In genomic region chr2:152126664-152127063, GRCh38 we compare ENCODE assay signal across 16 cellular contexts. TPM values are rescaled to one million over a fixed set of nuclear protein-coding genes. Genes with fewer than 3 reads are reported as not detected.
DNase-seq lines count a peak whose midpoint lies in the region; ATAC-seq, FAIRE-seq and TF ChIP-seq lines count a peak whose summit lies in the region.
"Had no signal": no experiment of that assay in that cellular context is flagged by ENCODE, and none has a peak within 500 bp of the region (broad histone marks: within the 10 kb centered on the region; RNA-seq: fewer than 3 reads in every experiment).

No MANE protein-coding gene starts in this region.

- H3K27me3 Mint-ChIP-seq in activated naive CD4-positive, alpha-beta T cell treated with anti-CD3 and anti-CD28 coated beads for 36 hours (ENCODE audit: low read depth), result no peaks in the 10 kb centered on the region

- H3K36me3 Mint-ChIP-seq in activated naive CD4-positive, alpha-beta T cell treated with anti-CD3 and anti-CD28 coated beads for 36 hours (ENCODE audit: low read depth), result peaks cover 7% of the 10 kb centered on the region

- no peak for TF ChIP-seq POLR2A in GM12892 (IDR thresholded peaks at IDR 0.05; ENCODE audit: low read depth, low read length)

- ATAC-seq in HG03139 (IDR thresholded peaks at IDR 0.05; ENCODE audit: unreplicated experiment), result no peak

- no peak for TF ChIP-seq CTCF in fibroblast of mammary gland (conservative IDR thresholded peaks at IDR 0.05; ENCODE audit: control insufficient read depth, insufficient read depth, low read depth, low read length)

- peak; percentile 2 for DNase-seq in activated CD4-positive, alpha-beta T cell treated with anti-CD3 and anti-CD28 coated beads for 48 hours
- no peak for DNase-seq in activated CD4-positive, alpha-beta T cell treated with anti-CD3 and anti-CD28 coated beads, Interleukin-2, amount 50 U/mL, for 48 hours
- DNase-seq in GM12892 (ENCODE audit: insufficient read length), result no peak
- peak; percentile 13 for DNase-seq in OCI-M1 (lab: John Stamatoyannopoulos, UW)
- peak; percentile 5 for DNase-seq in fibroblast of mammary gland (ENCODE audit: low read depth)
- no peak for DNase-seq in NCI-H2081 (lab: John Stamatoyannopoulos, UW)
- DNase-seq in activated naive CD4-positive, alpha-beta T cell treated with anti-CD3 and anti-CD28 coated beads for 36 hours, result no peak
- DNase-seq: 8988T, Calu3, KBM-7, NCI-H1105, NCI-H2029, NCI-H524 had no signal

- intact Hi-C loops in activated naive CD4-positive, alpha-beta T cell treated with anti-CD3 and anti-CD28 coated beads for 36 hours (cut with micrococcal nuclease), result no loop called here

- no peaks in the 10 kb centered on the region for H3K9me3 Mint-ChIP-seq in activated naive CD4-positive, alpha-beta T cell treated with anti-CD3 and anti-CD28 coated beads for 36 hours

- peak; percentile 78 for FAIRE-seq in GM12892 (lab: Jason Lieb, UNC)
- FAIRE-seq: H54 had no signal

- no peak overlapping the region for H3K4me3 ChIP-seq in fibroblast of mammary gland (ENCODE audit: control insufficient read depth, low read depth, low read length)

- CTCF ChIA-PET in activated naive CD4-positive, alpha-beta T cell treated with anti-CD3 and anti-CD28 coated beads for 36 hours (lab: Charles Lee), result no interaction called here

- no peaks in the 10 kb centered on the region for H3K4me1 Mint-ChIP-seq in activated naive CD4-positive, alpha-beta T cell treated with anti-CD3 and anti-CD28 coated beads for 36 hours (ENCODE audit: low read depth)

- no peak overlapping the region for H3K27ac Mint-ChIP-seq in activated naive CD4-positive, alpha-beta T cell treated with anti-CD3 and anti-CD28 coated beads for 36 hours

- no peak overlapping the region for H3K4me3 Mint-ChIP-seq in activated naive CD4-positive, alpha-beta T cell treated with anti-CD3 and anti-CD28 coated beads for 36 hours

RNA-seq across cellular contexts. Expression of gene CACNB4, which starts 27.8 kb away (rescaled TPM):
- polyA plus RNA-seq in GM12892 (2012; ENCODE audit: missing spikeins), result 14.9 TPM
- total RNA-seq in activated naive CD4-positive, alpha-beta T cell treated with anti-CD3 and anti-CD28 coated beads for 36 hours, result under 1 TPM; 0.10 to 0.15 TPM
- total RNA-seq: M059J had no signal

RNA-seq across cellular contexts. Expression of gene STAM2, which starts 48.9 kb away (rescaled TPM):
- 12.0 TPM for polyA plus RNA-seq in GM12892 (2012; ENCODE audit: missing spikeins)
- 10 to 100 TPM in 1 of 2 experiments, 1 to 10 TPM in 1; 9.6 to 10.8 TPM for total RNA-seq in activated naive CD4-positive, alpha-beta T cell treated with anti-CD3 and anti-CD28 coated beads for 36 hours

Comparison
In these comparisons a context has a peak if more than half of its experiments do, and no peak if none do; other contexts are left out.
1. DNase-seq: peak in activated CD4-positive, alpha-beta T cell treated with anti-CD3 and anti-CD28 coated beads for 48 hours (single experiment), OCI-M1 (single experiment) and fibroblast of mammary gland (single experiment); none in activated CD4-positive, alpha-beta T cell treated with anti-CD3 and anti-CD28 coated beads, Interleukin-2, amount 50 U/mL, for 48 hours (0 of 2), GM12892 (single experiment), NCI-H2081 (0 of 2) and activated naive CD4-positive, alpha-beta T cell treated with anti-CD3 and anti-CD28 coated beads for 36 hours (single experiment).